Comparison of ENCODE assay signal across 13 cellular contexts in the genomic region with DNA sequence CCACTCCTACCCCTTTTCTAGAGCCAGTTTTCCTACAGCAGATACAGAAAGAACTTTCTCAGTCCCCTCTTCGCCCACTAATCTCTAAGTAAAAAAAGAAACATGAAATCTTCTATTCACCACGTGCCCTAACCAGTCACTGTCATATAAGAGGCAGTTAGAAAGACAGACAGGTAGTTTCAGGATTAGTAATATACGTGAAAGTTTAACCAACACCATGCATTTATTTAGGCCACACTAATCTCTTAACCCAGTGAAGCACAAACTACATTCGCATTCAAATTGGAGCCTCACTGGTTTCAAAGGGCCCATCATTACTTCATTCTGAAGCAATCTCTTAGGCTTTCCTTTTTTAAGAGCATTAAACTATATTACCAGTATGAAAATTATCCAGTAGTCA.
DNase-seq lines count a peak whose midpoint lies in the region; ATAC-seq, FAIRE-seq and TF ChIP-seq lines count a peak whose summit lies in the region.
"Had no signal": no experiment of that assay in that cellular context is flagged by ENCODE, and none has a peak within 500 bp of the region (broad histone marks: within the 10 kb centered on the region; RNA-seq: fewer than 3 reads in every experiment).

No MANE protein-coding gene starts in this region.

- FAIRE-seq in D721Med (lab: Jason Lieb, UNC), result peak; percentile 81
- FAIRE-seq: bronchial epithelial cell had no signal

- TF ChIP-seq CTCF in D721Med (IDR thresholded peaks at IDR 0.05; ENCODE audit: insufficient read depth, missing control alignments), result no peak

- ATAC-seq in GM19025 (IDR thresholded peaks at IDR 0.05; ENCODE audit: low read depth, unreplicated experiment) (peak; percentile 99), HG02623 (IDR thresholded peaks at IDR 0.05; ENCODE audit: unreplicated experiment) (peak; percentile 100), HG03469 (IDR thresholded peaks at IDR 0.05; ENCODE audit: unreplicated experiment) (peak; percentile 100), SK-N-SH treated with all-trans-retinoic acid at 6 μM for 48 hours (no peak)

- DNase-seq in D721Med (ENCODE audit: insufficient read length, low spot score), result no peak
- no peak for DNase-seq in KG1 (lab: John Stamatoyannopoulos, UW)
- DNase-seq in midbrain (lab: John Stamatoyannopoulos, UW), result no peak
- DNase-seq in ecto neural progenitor cell (ENCODE audit: low spot score), result no peak
- DNase-seq: activated CD4-positive, alpha-beta T cell treated with anti-CD3 and anti-CD28 coated beads, Interleukin-2, amount 50 U/mL, for 48 hours; mesenchymal stem cell; NCI-H1436 treated with DMSO at 0.1 percent for 48 hours; Right ventricle myocardium superior had no signal

TF ChIP-seq in SK-N-SH treated with all-trans-retinoic acid at 6 μM for 48 hours, 23 proteins besides CTCF, POLR2A, EP300 and RAD21:
- TF ChIP-seq, protein P1, sequence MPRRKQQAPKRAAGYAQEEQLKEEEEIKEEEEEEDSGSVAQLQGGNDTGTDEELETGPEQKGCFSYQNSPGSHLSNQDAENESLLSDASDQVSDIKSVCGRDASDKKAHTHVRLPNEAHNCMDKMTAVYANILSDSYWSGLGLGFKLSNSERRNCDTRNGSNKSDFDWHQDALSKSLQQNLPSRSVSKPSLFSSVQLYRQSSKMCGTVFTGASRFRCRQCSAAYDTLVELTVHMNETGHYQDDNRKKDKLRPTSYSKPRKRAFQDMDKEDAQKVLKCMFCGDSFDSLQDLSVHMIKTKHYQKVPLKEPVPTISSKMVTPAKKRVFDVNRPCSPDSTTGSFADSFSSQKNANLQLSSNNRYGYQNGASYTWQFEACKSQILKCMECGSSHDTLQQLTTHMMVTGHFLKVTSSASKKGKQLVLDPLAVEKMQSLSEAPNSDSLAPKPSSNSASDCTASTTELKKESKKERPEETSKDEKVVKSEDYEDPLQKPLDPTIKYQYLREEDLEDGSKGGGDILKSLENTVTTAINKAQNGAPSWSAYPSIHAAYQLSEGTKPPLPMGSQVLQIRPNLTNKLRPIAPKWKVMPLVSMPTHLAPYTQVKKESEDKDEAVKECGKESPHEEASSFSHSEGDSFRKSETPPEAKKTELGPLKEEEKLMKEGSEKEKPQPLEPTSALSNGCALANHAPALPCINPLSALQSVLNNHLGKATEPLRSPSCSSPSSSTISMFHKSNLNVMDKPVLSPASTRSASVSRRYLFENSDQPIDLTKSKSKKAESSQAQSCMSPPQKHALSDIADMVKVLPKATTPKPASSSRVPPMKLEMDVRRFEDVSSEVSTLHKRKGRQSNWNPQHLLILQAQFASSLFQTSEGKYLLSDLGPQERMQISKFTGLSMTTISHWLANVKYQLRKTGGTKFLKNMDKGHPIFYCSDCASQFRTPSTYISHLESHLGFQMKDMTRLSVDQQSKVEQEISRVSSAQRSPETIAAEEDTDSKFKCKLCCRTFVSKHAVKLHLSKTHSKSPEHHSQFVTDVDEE (CRISPR knock-in tag; IDR thresholded peaks at IDR 0.05), result no peak
- TF ChIP-seq CSDC2 (CRISPR knock-in tag; IDR thresholded peaks at IDR 0.05) (no peak), TOX (CRISPR knock-in tag; IDR thresholded peaks at IDR 0.05; ENCODE audit: borderline replicate concordance) (no peak), TCF4 (CRISPR knock-in tag; IDR thresholded peaks at IDR 0.05; ENCODE audit: borderline replicate concordance) (no peak), ZNF70 (CRISPR knock-in tag; IDR thresholded peaks at IDR 0.05) (no peak), RARB (CRISPR knock-in tag; IDR thresholded peaks at IDR 0.05) (no peak), ZNF8 (CRISPR knock-in tag; IDR thresholded peaks at IDR 0.05) (no peak), SNAI2 (CRISPR knock-in tag; IDR thresholded peaks at IDR 0.05) (no peak)
- TF ChIP-seq, protein P2, sequence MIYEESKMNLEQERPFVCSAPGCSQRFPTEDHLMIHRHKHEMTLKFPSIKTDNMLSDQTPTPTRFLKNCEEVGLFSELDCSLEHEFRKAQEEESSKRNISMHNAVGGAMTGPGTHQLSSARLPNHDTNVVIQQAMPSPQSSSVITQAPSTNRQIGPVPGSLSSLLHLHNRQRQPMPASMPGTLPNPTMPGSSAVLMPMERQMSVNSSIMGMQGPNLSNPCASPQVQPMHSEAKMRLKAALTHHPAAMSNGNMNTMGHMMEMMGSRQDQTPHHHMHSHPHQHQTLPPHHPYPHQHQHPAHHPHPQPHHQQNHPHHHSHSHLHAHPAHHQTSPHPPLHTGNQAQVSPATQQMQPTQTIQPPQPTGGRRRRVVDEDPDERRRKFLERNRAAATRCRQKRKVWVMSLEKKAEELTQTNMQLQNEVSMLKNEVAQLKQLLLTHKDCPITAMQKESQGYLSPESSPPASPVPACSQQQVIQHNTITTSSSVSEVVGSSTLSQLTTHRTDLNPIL (CRISPR knock-in tag; IDR thresholded peaks at IDR 0.05; ENCODE audit: low read depth), result no peak
- TF ChIP-seq, protein P3, sequence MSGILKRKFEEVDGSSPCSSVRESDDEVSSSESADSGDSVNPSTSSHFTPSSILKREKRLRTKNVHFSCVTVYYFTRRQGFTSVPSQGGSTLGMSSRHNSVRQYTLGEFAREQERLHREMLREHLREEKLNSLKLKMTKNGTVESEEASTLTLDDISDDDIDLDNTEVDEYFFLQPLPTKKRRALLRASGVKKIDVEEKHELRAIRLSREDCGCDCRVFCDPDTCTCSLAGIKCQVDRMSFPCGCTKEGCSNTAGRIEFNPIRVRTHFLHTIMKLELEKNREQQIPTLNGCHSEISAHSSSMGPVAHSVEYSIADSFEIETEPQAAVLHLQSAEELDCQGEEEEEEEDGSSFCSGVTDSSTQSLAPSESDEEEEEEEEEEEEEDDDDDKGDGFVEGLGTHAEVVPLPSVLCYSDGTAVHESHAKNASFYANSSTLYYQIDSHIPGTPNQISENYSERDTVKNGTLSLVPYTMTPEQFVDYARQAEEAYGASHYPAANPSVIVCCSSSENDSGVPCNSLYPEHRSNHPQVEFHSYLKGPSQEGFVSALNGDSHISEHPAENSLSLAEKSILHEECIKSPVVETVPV (CRISPR knock-in tag; IDR thresholded peaks at IDR 0.05), result no peak
- TF ChIP-seq, protein P4, sequence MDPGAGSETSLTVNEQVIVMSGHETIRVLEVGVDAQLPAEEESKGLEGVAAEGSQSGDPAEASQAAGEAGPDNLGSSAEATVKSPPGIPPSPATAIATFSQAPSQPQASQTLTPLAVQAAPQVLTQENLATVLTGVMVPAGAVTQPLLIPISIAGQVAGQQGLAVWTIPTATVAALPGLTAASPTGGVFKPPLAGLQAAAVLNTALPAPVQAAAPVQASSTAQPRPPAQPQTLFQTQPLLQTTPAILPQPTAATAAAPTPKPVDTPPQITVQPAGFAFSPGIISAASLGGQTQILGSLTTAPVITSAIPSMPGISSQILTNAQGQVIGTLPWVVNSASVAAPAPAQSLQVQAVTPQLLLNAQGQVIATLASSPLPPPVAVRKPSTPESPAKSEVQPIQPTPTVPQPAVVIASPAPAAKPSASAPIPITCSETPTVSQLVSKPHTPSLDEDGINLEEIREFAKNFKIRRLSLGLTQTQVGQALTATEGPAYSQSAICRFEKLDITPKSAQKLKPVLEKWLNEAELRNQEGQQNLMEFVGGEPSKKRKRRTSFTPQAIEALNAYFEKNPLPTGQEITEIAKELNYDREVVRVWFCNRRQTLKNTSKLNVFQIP (CRISPR knock-in tag; IDR thresholded peaks at IDR 0.05; ENCODE audit: borderline replicate concordance, low read depth), result no peak
